In genomic region chr14:102314242-102315011, GRCh38 we compare ENCODE assay signal across 1 cellular context.
A peak's percentile ranks its signal among the peaks of the same experiment; 100 is the strongest.
TF ChIP-seq lines count a peak whose summit lies in the region.

No MANE protein-coding gene starts in this region.

TF ChIP-seq in H1, 55 proteins besides CTCF, POLR2A, EP300 and RAD21:
- TF ChIP-seq KDM1A (IDR thresholded peaks at IDR 0.05; ENCODE audit: borderline replicate concordance, low read length), result peak; percentile 15; the same call in 1 of the 2 replicates
- TF ChIP-seq USF2 (IDR thresholded peaks at IDR 0.05; ENCODE audit: low read length), result peak; percentile 43; the same call in 1 of the 2 replicates
- TF ChIP-seq, protein P1, sequence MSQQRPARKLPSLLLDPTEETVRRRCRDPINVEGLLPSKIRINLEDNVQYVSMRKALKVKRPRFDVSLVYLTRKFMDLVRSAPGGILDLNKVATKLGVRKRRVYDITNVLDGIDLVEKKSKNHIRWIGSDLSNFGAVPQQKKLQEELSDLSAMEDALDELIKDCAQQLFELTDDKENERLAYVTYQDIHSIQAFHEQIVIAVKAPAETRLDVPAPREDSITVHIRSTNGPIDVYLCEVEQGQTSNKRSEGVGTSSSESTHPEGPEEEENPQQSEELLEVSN (IDR thresholded peaks at IDR 0.05), result peak; percentile 80
- peak; percentile 67 to 98; a peak in 1 of 4 replicates for TF ChIP-seq HDAC2 (IDR thresholded peaks at IDR 0.05; ENCODE audit: borderline replicate concordance in 1 of 2, low read depth in 2 of 2, low read length in 2 of 2)
- 0 out of 2 replicates have a peak, but pooled peaks have one; percentile 29 for TF ChIP-seq TAF1 (IDR thresholded peaks at IDR 0.05; ENCODE audit: low read depth, low read length)
- TF ChIP-seq ATF3 (IDR thresholded peaks at IDR 0.05; ENCODE audit: insufficient read depth, low read depth, low read length), result 0 out of 2 replicates have a peak, but pooled peaks have one; percentile 41
- 0 out of 2 replicates have a peak, but pooled peaks have one; percentile 27 for TF ChIP-seq PHF8 (conservative IDR thresholded peaks at IDR 0.05; ENCODE audit: low read depth, low read length)
- TF ChIP-seq POLR2AphosphoS5 (IDR thresholded peaks at IDR 0.05; ENCODE audit: low read depth, low read length), result no peak
- TF ChIP-seq JUND (IDR thresholded peaks at IDR 0.05; ENCODE audit: low read length), result peak; percentile 56; the same call in 1 of the 2 replicates
- no peak for TF ChIP-seq SP4 (IDR thresholded peaks at IDR 0.05; ENCODE audit: low read length)
- TF ChIP-seq YY1 (IDR thresholded peaks at IDR 0.05; ENCODE audit: low read depth, low read length), result no peak; the same call in 1 of the 2 replicates
- peak; percentile 98 for TF ChIP-seq KDM5A (IDR thresholded peaks at IDR 0.05; ENCODE audit: low read length)
- peak; percentile 95 for TF ChIP-seq BACH1 (IDR thresholded peaks at IDR 0.05; ENCODE audit: low read length)
- TF ChIP-seq SIN3A (conservative IDR thresholded peaks at IDR 0.05 in 1 of 2, IDR thresholded peaks at IDR 0.05 in 1 of 2; ENCODE audit: low read depth in 1 of 2, low read length in 2 of 2), result peak in 1 of 2 experiments; percentile 68; a peak in 2 of 4 replicates
- no peak for TF ChIP-seq MAFK (IDR thresholded peaks at IDR 0.05; ENCODE audit: low read depth, low read length)
- no peak for TF ChIP-seq GTF2F1 (IDR thresholded peaks at IDR 0.05; ENCODE audit: borderline replicate concordance, low read depth, low read length)
- TF ChIP-seq KDM4A (IDR thresholded peaks at IDR 0.05; ENCODE audit: low read depth, low read length, severe bottlenecking), result peak; percentile 52
- TF ChIP-seq SIRT6 (IDR thresholded peaks at IDR 0.05; ENCODE audit: low read length), result no peak
- peak; percentile 79 for TF ChIP-seq CREB1 (IDR thresholded peaks at IDR 0.05)
- no peak for TF ChIP-seq EGR1 (IDR thresholded peaks at IDR 0.05; ENCODE audit: borderline replicate concordance, low read depth, low read length)
- TF ChIP-seq, protein P2, sequence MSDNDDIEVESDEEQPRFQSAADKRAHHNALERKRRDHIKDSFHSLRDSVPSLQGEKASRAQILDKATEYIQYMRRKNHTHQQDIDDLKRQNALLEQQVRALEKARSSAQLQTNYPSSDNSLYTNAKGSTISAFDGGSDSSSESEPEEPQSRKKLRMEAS (IDR thresholded peaks at IDR 0.05), result peak; percentile 96
- TF ChIP-seq SP2 (IDR thresholded peaks at IDR 0.05; ENCODE audit: low read length), result no peak
- no peak for TF ChIP-seq RNF2 (IDR thresholded peaks at IDR 0.05; ENCODE audit: borderline replicate concordance, low read depth, low read length, missing control alignments, poor library complexity, severe bottlenecking)
- peak; percentile 23; the same call in 1 of the 2 replicates for TF ChIP-seq SUZ12 (IDR thresholded peaks at IDR 0.05; ENCODE audit: low read length)
- TF ChIP-seq HDAC6 (IDR thresholded peaks at IDR 0.05; ENCODE audit: low read depth, low read length), result no peak
- no peak for TF ChIP-seq SP1 (IDR thresholded peaks at IDR 0.05; ENCODE audit: low read depth, low read length)
- TF ChIP-seq CHD1 (IDR thresholded peaks at IDR 0.05; ENCODE audit: low read depth, low read length), result no peak
- peak; percentile 25; the same call in 1 of the 2 replicates for TF ChIP-seq CHD2 (IDR thresholded peaks at IDR 0.05; ENCODE audit: low read length)
- no peak for TF ChIP-seq RXRA (IDR thresholded peaks at IDR 0.05; ENCODE audit: insufficient read depth, low read depth, low read length)
- no peak for TF ChIP-seq TEAD4 (IDR thresholded peaks at IDR 0.05; ENCODE audit: low read depth, low read length)
- TF ChIP-seq TCF12 (IDR thresholded peaks at IDR 0.05; ENCODE audit: low read depth, low read length), result 0 out of 2 replicates have a peak, but pooled peaks have one; percentile 8
- no peak for TF ChIP-seq TBP (IDR thresholded peaks at IDR 0.05; ENCODE audit: low read depth, low read length)
- TF ChIP-seq RBBP5 (IDR thresholded peaks at IDR 0.05; ENCODE audit: borderline replicate concordance, low read depth, low read length), result peak; percentile 47; the same call in 1 of the 2 replicates
